Comparison of ENCODE assay signal across 1 cellular context in genomic region chr1:46202975-46203737, GRCh38.
TF ChIP-seq lines count a peak whose summit lies in the region.

Gene LURAP1 (plus strand): TSS chr1:46203334. CDS start chr1:46203427, 93 bp downstream.

TF ChIP-seq in K562, 482 proteins besides CTCF, POLR2A, EP300 and RAD21 (continued from another document and continues in another):
- TF ChIP-seq ZNF740 (CRISPR knock-in tag; IDR thresholded peaks at IDR 0.05) (peak; percentile 79; the same call in 1 of the 2 replicates), ZNF740 (tag; IDR thresholded peaks at IDR 0.05) (no peak), SP2 (IDR thresholded peaks at IDR 0.05; ENCODE audit: extremely low read depth, low read depth, low read length, poor library complexity, severe bottlenecking) (no peak), MTF1 (CRISPR knock-in tag; IDR thresholded peaks at IDR 0.05; ENCODE audit: borderline replicate concordance) (no peak), HNRNPLL (IDR thresholded peaks at IDR 0.05; ENCODE audit: low read depth, low read length, poor library complexity, severe bottlenecking) (peak; percentile 41), ZBTB40 (IDR thresholded peaks at IDR 0.05) (peak; percentile 82), ZBTB40 (CRISPR knock-in tag; IDR thresholded peaks at IDR 0.05) (no peak), ZNF561 (CRISPR knock-in tag; conservative IDR thresholded peaks at IDR 0.05) (no peak), E2F1 (CRISPR knock-in tag; IDR thresholded peaks at IDR 0.05) (0 out of 2 replicates have a peak, but pooled peaks have one; percentile 25), LARP7 (IDR thresholded peaks at IDR 0.05) (no peak), SMAD1 (IDR thresholded peaks at IDR 0.05; ENCODE audit: low read depth, low read length, partially characterized antibody) (no peak), ZNF395 (CRISPR knock-in tag; IDR thresholded peaks at IDR 0.05) (no peak), ZNF217 (CRISPR knock-in tag; IDR thresholded peaks at IDR 0.05) (no peak), ZNF232 (CRISPR knock-in tag; IDR thresholded peaks at IDR 0.05) (no peak), ZNF12 (CRISPR knock-in tag; IDR thresholded peaks at IDR 0.05) (no peak), KAT7 (CRISPR knock-in tag; IDR thresholded peaks at IDR 0.05; ENCODE audit: borderline replicate concordance) (peak; percentile 42; the same call in 1 of the 2 replicates), ELF4 (CRISPR knock-in tag; IDR thresholded peaks at IDR 0.05) (no peak), HOMEZ (CRISPR knock-in tag; IDR thresholded peaks at IDR 0.05) (no peak), CHD1 (IDR thresholded peaks at IDR 0.05; ENCODE audit: low read length) (no peak), MTA1 (IDR thresholded peaks at IDR 0.05; ENCODE audit: borderline replicate concordance) (no peak; the same call in 1 of the 2 replicates), NR2C1 (IDR thresholded peaks at IDR 0.05) (no peak), NR2C1 (tag; IDR thresholded peaks at IDR 0.05) (no peak), HBP1 (CRISPR knock-in tag; IDR thresholded peaks at IDR 0.05) (no peak), PTTG1 (tag; IDR thresholded peaks at IDR 0.05; ENCODE audit: low read depth) (no peak), CREB3L1 (IDR thresholded peaks at IDR 0.05; ENCODE audit: borderline replicate concordance, low read depth) (peak; percentile 59; the same call in 1 of the 2 replicates), ID3 (CRISPR knock-in tag; IDR thresholded peaks at IDR 0.05) (no peak), ID3 (tag; IDR thresholded peaks at IDR 0.05) (0 out of 2 replicates have a peak, but pooled peaks have one; percentile 56), CBX1 (IDR thresholded peaks at IDR 0.05; ENCODE audit: low read depth) (no peak), CAMTA2 (CRISPR knock-in tag; conservative IDR thresholded peaks at IDR 0.05) (no peak), CUX1 (CRISPR knock-in tag; IDR thresholded peaks at IDR 0.05) (no peak), EGR1 (conservative IDR thresholded peaks at IDR 0.05) (peak; percentile 99), POLR2G (IDR thresholded peaks at IDR 0.05; ENCODE audit: low read depth, low read length) (peak; percentile 66), SRF (CRISPR knock-in tag; IDR thresholded peaks at IDR 0.05) (no peak), ATF7 (IDR thresholded peaks at IDR 0.05) (peak; percentile 61)
